ENCODE assay signal across 8 cellular contexts in the genomic region with DNA sequence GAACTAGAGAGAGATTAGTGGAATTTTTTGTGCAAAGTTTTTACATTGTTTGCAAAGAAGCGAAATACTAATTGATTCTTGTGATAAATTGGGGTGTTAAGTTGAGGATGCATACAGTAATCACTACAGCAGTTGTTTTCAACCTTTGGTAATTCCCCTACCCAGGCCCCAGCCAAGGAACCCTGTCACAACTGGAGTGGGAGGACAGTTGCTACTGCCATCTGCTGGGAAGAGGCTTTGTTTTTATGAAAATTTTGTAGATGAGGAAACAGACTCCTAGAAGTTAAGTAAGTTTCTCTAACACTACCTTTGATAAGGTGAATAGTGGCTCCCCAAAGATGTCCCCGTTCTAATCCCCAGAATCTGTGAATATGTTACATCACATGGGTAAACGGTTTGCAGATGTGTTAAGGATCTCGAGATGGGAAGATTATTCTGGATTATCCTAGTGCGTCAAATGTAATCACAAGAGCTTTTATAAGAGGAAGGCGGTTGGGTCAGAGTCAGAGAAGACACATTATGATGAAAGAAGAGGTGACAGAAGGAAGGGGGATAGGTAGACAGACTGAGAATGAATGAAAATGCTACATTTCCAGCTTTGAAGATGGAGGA. TPM values are rescaled to one million over a fixed set of nuclear protein-coding genes. Genes with fewer than 3 reads are reported as not detected.
DNase-seq lines count a peak whose midpoint lies in the region; ATAC-seq and TF ChIP-seq lines count a peak whose summit lies in the region.

No MANE protein-coding gene starts in this region.

- no peak overlapping the region for H3K27ac Mint-ChIP-seq in activated T-cell treated with anti-CD3 and anti-CD28 coated beads, Interleukin-2, amount 50 U/mL, for 24 hours

- H3K36me3 ChIP-seq in adipocyte (ENCODE audit: control insufficient read depth, insufficient read depth, low read length, severe bottlenecking), result no peaks in the 10 kb centered on the region
- no peaks in the 10 kb centered on the region for H3K36me3 ChIP-seq in lower lobe of right lung

- no peak overlapping the region for H3K4me3 Mint-ChIP-seq in activated T-cell treated with anti-CD3 and anti-CD28 coated beads, Interleukin-2, amount 50 U/mL, for 24 hours

- H3K4me1 ChIP-seq in adipocyte (ENCODE audit: control insufficient read depth, insufficient read depth, low read length) (no peaks in the 10 kb centered on the region), lower lobe of right lung (no peaks in the 10 kb centered on the region)

- H3K9me3 ChIP-seq in adipocyte (ENCODE audit: control insufficient read depth, low read length), result peaks cover under 1% of the 10 kb centered on the region
- no peaks in the 10 kb centered on the region for H3K9me3 ChIP-seq in lower lobe of right lung

- ATAC-seq in GM21526 (IDR thresholded peaks at IDR 0.05; ENCODE audit: low FRiP score, unreplicated experiment) (peak; percentile 71), lower lobe of right lung (no peak), HG03354 (IDR thresholded peaks at IDR 0.05; ENCODE audit: poor library complexity, severe bottlenecking, unreplicated experiment) (no peak), HG02840 (IDR thresholded peaks at IDR 0.05; ENCODE audit: low FRiP score, unreplicated experiment) (no peak)

- no peaks in the 10 kb centered on the region for H3K9me3 Mint-ChIP-seq in activated T-cell treated with anti-CD3 and anti-CD28 coated beads, Interleukin-2, amount 50 U/mL, for 24 hours

- intact Hi-C loops in lower lobe of right lung (cut with DNase I), result no loop called here

- no peak overlapping the region for H3K4me3 ChIP-seq in adipocyte (ENCODE audit: low read length)
- no peak overlapping the region for H3K4me3 ChIP-seq in lower lobe of right lung

- no peaks in the 10 kb centered on the region for H3K36me3 Mint-ChIP-seq in activated T-cell treated with anti-CD3 and anti-CD28 coated beads, Interleukin-2, amount 50 U/mL, for 24 hours (ENCODE audit: low read depth)

- H3K27me3 ChIP-seq in adipocyte (replicated peaks; ENCODE audit: control insufficient read depth, insufficient read depth, low read length) (no peaks in the 10 kb centered on the region), lower lobe of right lung (ENCODE audit: low read depth) (no peaks in the 10 kb centered on the region)

- H3K27ac ChIP-seq in lower lobe of right lung, result no peak overlapping the region

- no peak overlapping the region for H3K9ac ChIP-seq in adipocyte (ENCODE audit: low read length)

- peak; percentile 29 for TF ChIP-seq CTCF in lower lobe of right lung (IDR thresholded peaks at IDR 0.05)

- peak; percentile 10 for DNase-seq in activated T-cell treated with anti-CD3 and anti-CD28 coated beads for 24 hours (ENCODE audit: low read depth)
- DNase-seq in activated T-cell treated with anti-CD3 and anti-CD28 coated beads, Interleukin-2, amount 50 U/mL, for 24 hours, result no peak
- peak; percentile 51 for DNase-seq in NAMALWA (ENCODE audit: low spot score)
- peak; percentile 77 for DNase-seq in adipocyte (ENCODE audit: low read depth)
- no peak for DNase-seq in lower lobe of right lung

- H3K27me3 Mint-ChIP-seq in activated T-cell treated with anti-CD3 and anti-CD28 coated beads, Interleukin-2, amount 50 U/mL, for 24 hours, result no peaks in the 10 kb centered on the region

- H3K4me1 Mint-ChIP-seq in activated T-cell treated with anti-CD3 and anti-CD28 coated beads, Interleukin-2, amount 50 U/mL, for 24 hours (ENCODE audit: low read depth), result no peaks in the 10 kb centered on the region

RNA-seq across cellular contexts. Expression of gene PPP1R2B, which starts 34.0 kb away (rescaled TPM):
- not detected for total RNA-seq in lower lobe of right lung

Comparison
In these comparisons a context has a peak if more than half of its experiments do, and no peak if none do; other contexts are left out.
1. DNase-seq: peak in activated T-cell treated with anti-CD3 and anti-CD28 coated beads for 24 hours (single experiment), NAMALWA (single experiment) and adipocyte (single experiment); none in activated T-cell treated with anti-CD3 and anti-CD28 coated beads, Interleukin-2, amount 50 U/mL, for 24 hours (single experiment) and lower lobe of right lung (single experiment).